ENCODE assay signal across 17 cellular contexts in the genomic region with DNA sequence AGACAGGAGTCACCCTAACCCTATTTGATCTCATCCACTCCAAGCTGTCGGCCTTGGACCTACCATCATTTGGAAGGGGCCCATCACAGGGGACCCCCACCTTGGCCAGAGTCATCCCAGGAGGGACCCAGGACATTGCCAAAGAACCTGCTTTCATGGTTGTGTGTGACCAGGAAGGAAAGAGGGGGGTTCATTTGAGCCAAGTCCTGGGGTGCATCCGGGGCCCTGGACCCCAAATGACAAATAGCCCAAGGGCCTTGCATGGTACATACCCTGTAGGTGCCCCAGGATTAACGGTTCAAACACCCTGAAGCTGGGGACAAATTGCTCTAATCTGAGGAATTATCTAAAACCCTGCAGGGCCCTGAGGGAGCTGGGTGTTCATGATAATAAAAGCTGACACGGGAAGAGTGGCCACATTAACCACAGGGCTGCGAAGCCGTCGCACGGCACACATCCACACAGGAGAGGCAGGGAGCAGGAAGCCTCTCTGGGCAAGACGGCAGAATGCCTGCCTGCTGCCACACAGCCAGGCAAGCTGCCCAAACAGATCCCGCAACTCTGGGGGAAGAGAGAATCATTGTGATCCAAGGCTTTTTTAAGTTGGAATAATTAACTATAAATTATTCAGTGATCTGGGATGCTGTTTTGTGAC. TPM values are rescaled to one million over a fixed set of nuclear protein-coding genes. Genes with fewer than 3 reads are reported as not detected.
"Had no signal": no experiment of that assay in that cellular context is flagged by ENCODE, and none has a peak within 500 bp of the region (broad histone marks: within the 10 kb centered on the region; RNA-seq: fewer than 3 reads in every experiment).

No MANE protein-coding gene starts in this region.

- H3K4me3 ChIP-seq: mucosa of descending colon had no signal

- H3K27ac ChIP-seq: foreskin keratinocyte, neutrophil, parathyroid adenoma had no signal

- H3K9ac ChIP-seq: parathyroid adenoma had no signal

- H3K79me2 ChIP-seq: parathyroid adenoma had no signal

- H2AFZ ChIP-seq: parathyroid adenoma had no signal

- DNase-seq: activated CD4-positive, alpha-beta T cell treated with anti-CD3 and anti-CD28 coated beads for 1 hour; activated CD4-positive, alpha-beta T cell treated with anti-CD3 and anti-CD28 coated beads, Interleukin-2, amount 50 U/mL, for 4 hours; activated effector memory CD4-positive, alpha-beta T cell treated with Interleukin-2 at 50 U/mL for 16 hours; activated T-cell treated with anti-CD3 and anti-CD28 coated beads, Interleukin-2, amount 50 U/mL, for 1 hour; amniotic stem cell; central memory CD4-positive, alpha-beta T cell; cortex of kidney; effector CD8-positive, alpha-beta T cell; foreskin keratinocyte; left colon; mucosa of descending colon; naive thymus-derived CD4-positive, alpha-beta T cell; stimulated activated CD4-positive, alpha-beta T cell treated with anti-CD3 and anti-CD28 coated beads, Interleukin-2, amount 100 ng/mL, for 48 hours; SW 1271 had no signal

- H3K27me3 ChIP-seq: foreskin keratinocyte had no signal

- H3K4me1 ChIP-seq: foreskin keratinocyte, parathyroid adenoma had no signal

- H3K36me3 ChIP-seq: neutrophil had no signal

RNA-seq across cellular contexts. Expression of gene PPP2R2C, which starts 28.2 kb away (rescaled TPM):
- total RNA-seq: naive thymus-derived CD4-positive, alpha-beta T cell; T-helper 2 cell treated with Interferon-gamma antibody and Interleukin-4, amounts not matched to agents 100 ng/mL and 5 ng/mL, for 36 hours had no signal
- polyA plus RNA-seq: naive thymus-derived CD4-positive, alpha-beta T cell had no signal
